6 cellular contexts compared by ENCODE assay signal in genomic region chr6:33063435-33063834, GRCh38. TPM values are rescaled to one million over a fixed set of nuclear protein-coding genes. Genes with fewer than 3 reads are reported as not detected.
"Had no signal": no experiment of that assay in that cellular context is flagged by ENCODE, and none has a peak within 500 bp of the region (broad histone marks: within the 10 kb centered on the region; RNA-seq: fewer than 3 reads in every experiment).

No MANE protein-coding gene starts in this region.

RNA-seq across cellular contexts. Expression of gene HLA-DPA1, which starts 10.0 kb away (rescaled TPM):
- total RNA-seq: HT-29, IMR-90, NCI-H460, PC-9, SJCRH30 had no signal
- polyA plus RNA-seq: IMR-90 had no signal

RNA-seq across cellular contexts. Expression of gene HLA-DPB1, which starts 12.4 kb away (rescaled TPM):
- total RNA-seq: HT-29, NCI-H460, PC-9, SJCRH30 had no signal

RNA-seq across cellular contexts. Expression of gene HLA-DOA, which starts 54.0 kb away (rescaled TPM):
- total RNA-seq: IMR-90, NCI-H460, PC-9, RPMI7951 had no signal
- polyA plus RNA-seq: IMR-90 had no signal
